Comparison of ENCODE assay signal across 12 cellular contexts in the genomic region with DNA sequence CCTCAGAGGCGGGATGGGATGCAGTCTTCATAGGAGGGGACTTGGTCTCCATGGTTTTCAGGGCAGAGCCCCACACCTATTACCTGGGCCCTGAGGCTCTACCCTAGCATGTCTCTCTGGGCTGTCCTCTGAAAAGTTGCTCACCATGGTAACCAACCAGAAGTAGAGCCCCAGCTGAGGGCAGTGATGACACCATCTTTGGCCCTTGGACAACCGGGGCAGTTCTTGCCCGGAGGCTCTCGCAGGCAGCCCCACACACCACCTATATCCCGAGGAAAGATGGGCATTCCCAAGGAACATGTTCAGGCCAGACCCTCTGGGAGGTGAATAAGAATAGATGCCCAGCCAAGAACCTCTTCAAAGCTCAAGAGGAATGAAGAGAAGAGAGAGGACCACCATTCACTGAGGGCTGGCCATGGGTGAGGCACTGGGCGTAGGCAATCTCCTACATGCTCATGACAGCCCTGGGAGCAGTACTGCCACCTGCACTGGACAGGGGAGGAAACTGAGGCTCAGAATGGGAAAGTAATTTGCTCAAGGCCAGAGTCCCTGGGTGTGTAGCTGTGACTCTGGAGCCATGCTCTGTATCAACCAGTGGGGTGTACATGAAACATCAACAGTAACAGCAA.
DNase-seq lines count a peak whose midpoint lies in the region; ATAC-seq, FAIRE-seq and TF ChIP-seq lines count a peak whose summit lies in the region.
"Had no signal": no experiment of that assay in that cellular context is flagged by ENCODE, and none has a peak within 500 bp of the region (broad histone marks: within the 10 kb centered on the region; RNA-seq: fewer than 3 reads in every experiment).

No MANE protein-coding gene starts in this region.

- no peaks in the 10 kb centered on the region for H3K79me2 ChIP-seq in GM23248 (ENCODE audit: insufficient read depth)
- no peaks in the 10 kb centered on the region for H3K79me2 ChIP-seq in keratinocyte (ENCODE audit: control insufficient read depth, insufficient read depth, low read length)
- no peaks in the 10 kb centered on the region for H3K79me2 ChIP-seq in smooth muscle cell (ENCODE audit: low read depth)

- no peak overlapping the region for H3K4me3 ChIP-seq in GM23248
- no peak overlapping the region for H3K4me3 ChIP-seq in keratinocyte (ENCODE audit: control insufficient read depth in 2 of 3, extremely low read depth in 1 of 3, insufficient read depth in 2 of 3, low read depth in 1 of 3, low read length in 3 of 3)
- H3K4me3 ChIP-seq in smooth muscle cell = no peak overlapping the region
- H3K4me3 ChIP-seq in WERI-Rb-1 (ENCODE audit: low read depth, low read length) = no peak overlapping the region

- no peaks in the 10 kb centered on the region for H3K9me2 ChIP-seq in GM23248 (ENCODE audit: insufficient read depth)

- peak overlapping the region; percentile 52 for H3K27ac ChIP-seq in GM23248
- H3K27ac ChIP-seq in keratinocyte (ENCODE audit: control insufficient read depth, insufficient read depth, low read length) = peak overlapping the region; percentile 98
- H3K27ac ChIP-seq in smooth muscle cell (ENCODE audit: low read depth) = peak overlapping the region; percentile 99
- H3K27ac ChIP-seq in WERI-Rb-1 = no peak overlapping the region

- H3K4me1 ChIP-seq in GM23248 (ENCODE audit: insufficient read depth) (peaks cover 34% of the 10 kb centered on the region), keratinocyte (ENCODE audit: control insufficient read depth, extremely low read depth, insufficient read depth, low read length) (peaks cover 34% of the 10 kb centered on the region), smooth muscle cell (ENCODE audit: low read depth) (peaks cover 5% of the 10 kb centered on the region)

- dilution Hi-C loops in keratinocyte (cut with MboI; ENCODE audit: extremely low pct_ligation_motif_present, low sequenced_read_pairs) = no loop called here

- H3K9me3 Mint-ChIP-seq in activated T-helper 2 cell treated with anti-CD3 and anti-CD28 coated beads, Interferon-gamma antibody, Interleukin-2, Interleukin-4, amounts not matched to agents 10 μg/mL and 5 μg/mL and 100 μg/mL, durations not matched to agents 14 hours and 24 hours and 36 hours = peaks cover 4% of the 10 kb centered on the region

- H2AFZ ChIP-seq in GM23248 (no peak overlapping the region), keratinocyte (ENCODE audit: control insufficient read depth, low read length) (peak overlapping the region; percentile 55), smooth muscle cell (ENCODE audit: low read depth) (no peak overlapping the region)

- H3F3A ChIP-seq in GM23248 (ENCODE audit: insufficient read depth) (peaks cover 31% of the 10 kb centered on the region), smooth muscle cell (ENCODE audit: low read depth) (peaks cover 7% of the 10 kb centered on the region)

- no peaks in the 10 kb centered on the region for H3K9me1 ChIP-seq in keratinocyte (ENCODE audit: control insufficient read depth, extremely low read depth, insufficient read depth, low read length)

- H3K9ac ChIP-seq in GM23248 (peak overlapping the region; percentile 29; the same call in 1 of the 2 replicates), keratinocyte (ENCODE audit: control insufficient read depth, extremely low read depth, insufficient read depth, low read length) (peak overlapping the region; percentile 72), smooth muscle cell (ENCODE audit: low read depth) (peak overlapping the region; percentile 95)

- H3K36me3 Mint-ChIP-seq in activated T-helper 2 cell treated with anti-CD3 and anti-CD28 coated beads, Interferon-gamma antibody, Interleukin-2, Interleukin-4, amounts not matched to agents 10 μg/mL and 5 μg/mL and 100 μg/mL, durations not matched to agents 14 hours and 24 hours and 36 hours (ENCODE audit: low read depth) = peaks cover 19% of the 10 kb centered on the region

- peak overlapping the region; percentile 56 for H3K4me2 ChIP-seq in GM23248 (ENCODE audit: unreplicated experiment)
- peak overlapping the region; percentile 72 for H3K4me2 ChIP-seq in keratinocyte (ENCODE audit: control insufficient read depth, extremely low read depth, insufficient read depth, low read depth, low read length)
- H3K4me2 ChIP-seq in smooth muscle cell = peak overlapping the region; percentile 38

- intact Hi-C loops in activated T-helper 2 cell treated with anti-CD3 and anti-CD28 coated beads, Interferon-gamma antibody, Interleukin-2, Interleukin-4, amounts not matched to agents 10 μg/mL and 5 μg/mL and 100 μg/mL, durations not matched to agents 14 hours and 24 hours and 36 hours (cut with micrococcal nuclease) = loop anchor here (5.0 kb wide), 3 partner anchors 41 to 71 kb away; no protein-coding TSS in a partner anchor

- in situ Hi-C loops in GM23248 (cut with MboI) = no loop called here

- DNase-seq in GM23248 (no peak), keratinocyte (ENCODE audit: low read depth, low spot score) (peak; percentile 88), smooth muscle cell (lab: John Stamatoyannopoulos, UW; ENCODE audit: unreplicated experiment) (no peak), anterior cingulate cortex (lab: John Stamatoyannopoulos, UW) (no peak), WERI-Rb-1 (no peak)
- DNase-seq in activated T-helper 2 cell treated with anti-CD3 and anti-CD28 coated beads, Interferon-gamma antibody, Interleukin-2, Interleukin-4, amounts not matched to agents 10 μg/mL and 5 μg/mL and 100 μg/mL, durations not matched to agents 14 hours and 24 hours and 36 hours (ENCODE audit: low spot score) = no peak
- DNase-seq: activated gamma-delta T cell; DND-41; NCI-H510A; stimulated activated CD4-positive, alpha-beta T cell treated with anti-CD3 and anti-CD28 coated beads, Interleukin-4, amount 100 ng/mL, for 24 hours had no signal

- H3K27me3 ChIP-seq in GM23248 (replicated peaks; ENCODE audit: insufficient read depth) (no peaks in the 10 kb centered on the region), keratinocyte (ENCODE audit: control insufficient read depth, extremely low read depth, insufficient read depth, low read length) (no peaks in the 10 kb centered on the region), smooth muscle cell (ENCODE audit: low read depth) (no peaks in the 10 kb centered on the region), WERI-Rb-1 (ENCODE audit: insufficient read depth, low read depth, severe bottlenecking) (no peaks in the 10 kb centered on the region)

- FAIRE-seq in keratinocyte (lab: Jason Lieb, UNC) = no peak

- H4K20me1 ChIP-seq in GM23248 (ENCODE audit: insufficient read depth) (no peaks in the 10 kb centered on the region), keratinocyte (ENCODE audit: control insufficient read depth, extremely low read depth, insufficient read depth, low read length) (no peaks in the 10 kb centered on the region), smooth muscle cell (ENCODE audit: low read depth) (no peaks in the 10 kb centered on the region)

- H3K36me3 ChIP-seq in GM23248 (ENCODE audit: low read depth) = no peaks in the 10 kb centered on the region
- no peaks in the 10 kb centered on the region for H3K36me3 ChIP-seq in keratinocyte (ENCODE audit: control insufficient read depth in 2 of 2, extremely low read depth in 1 of 2, insufficient read depth in 2 of 2, low read length in 2 of 2)
- H3K36me3 ChIP-seq in smooth muscle cell (ENCODE audit: low read depth) = no peaks in the 10 kb centered on the region
- H3K36me3 ChIP-seq in WERI-Rb-1 = no peaks in the 10 kb centered on the region

- no peaks in the 10 kb centered on the region for H3K27me3 Mint-ChIP-seq in activated T-helper 2 cell treated with anti-CD3 and anti-CD28 coated beads, Interferon-gamma antibody, Interleukin-2, Interleukin-4, amounts not matched to agents 10 μg/mL and 5 μg/mL and 100 μg/mL, durations not matched to agents 14 hours and 24 hours and 36 hours (ENCODE audit: low read depth)

- ATAC-seq in HG03108 (IDR thresholded peaks at IDR 0.05; ENCODE audit: unreplicated experiment) (no peak), GM18909 (IDR thresholded peaks at IDR 0.05; ENCODE audit: poor library complexity, unreplicated experiment) (no peak)

- TF ChIP-seq CTCF in keratinocyte (optimal IDR thresholded peaks at IDR 0.05 in 1 of 3, IDR thresholded peaks at IDR 0.05 in 1 of 3, conservative IDR thresholded peaks at IDR 0.05 in 1 of 3; ENCODE audit: extremely low read depth in 1 of 3, insufficient read depth in 2 of 3, low read length in 3 of 3) (no peak), smooth muscle cell (IDR thresholded peaks at IDR 0.05; ENCODE audit: borderline replicate concordance, insufficient read depth, poor library complexity, severe bottlenecking) (no peak), WERI-Rb-1 (IDR thresholded peaks at IDR 0.05; ENCODE audit: low read depth, low read length) (no peak)

- H3K9me3 ChIP-seq in GM23248 (ENCODE audit: low read depth) = no peaks in the 10 kb centered on the region
- H3K9me3 ChIP-seq in keratinocyte (ENCODE audit: control insufficient read depth, low read depth, low read length) = no peaks in the 10 kb centered on the region
- H3K9me3 ChIP-seq in smooth muscle cell (replicated peaks; ENCODE audit: low read depth) = no peaks in the 10 kb centered on the region
- peaks cover 15% of the 10 kb centered on the region for H3K9me3 ChIP-seq in WERI-Rb-1 (ENCODE audit: severe bottlenecking)

- peaks cover 44% of the 10 kb centered on the region for H3K4me1 Mint-ChIP-seq in activated T-helper 2 cell treated with anti-CD3 and anti-CD28 coated beads, Interferon-gamma antibody, Interleukin-2, Interleukin-4, amounts not matched to agents 10 μg/mL and 5 μg/mL and 100 μg/mL, durations not matched to agents 14 hours and 24 hours and 36 hours (ENCODE audit: low read depth)

- H3K27ac Mint-ChIP-seq in activated T-helper 2 cell treated with anti-CD3 and anti-CD28 coated beads, Interferon-gamma antibody, Interleukin-2, Interleukin-4, amounts not matched to agents 10 μg/mL and 5 μg/mL and 100 μg/mL, durations not matched to agents 14 hours and 24 hours and 36 hours = peak overlapping the region; percentile 33

- 88 to 91% methylated on average over 6 of the region's 6 CpGs for WGBS in GM23248 (ENCODE audit: low coverage in 1 of 2, low lambda C conversion rate in 2 of 2, missing lambda C conversion rate in 2 of 2), 2 experiments
- 80% methylated on average over 6 of the region's 6 CpGs for WGBS in smooth muscle cell (ENCODE audit: low lambda C conversion rate)

- no peak overlapping the region for H3K4me3 Mint-ChIP-seq in activated T-helper 2 cell treated with anti-CD3 and anti-CD28 coated beads, Interferon-gamma antibody, Interleukin-2, Interleukin-4, amounts not matched to agents 10 μg/mL and 5 μg/mL and 100 μg/mL, durations not matched to agents 14 hours and 24 hours and 36 hours (ENCODE audit: low read depth)

Comparison
In these comparisons a context has a peak if more than half of its experiments do, and no peak if none do; other contexts are left out.
1. H3K9ac ChIP-seq: peak in every context shown above with its lines; median percentile 95 in smooth muscle cell; 72 in keratinocyte; 29 in GM23248.